ENCODE assay signal across 26 cellular contexts in the genomic region with DNA sequence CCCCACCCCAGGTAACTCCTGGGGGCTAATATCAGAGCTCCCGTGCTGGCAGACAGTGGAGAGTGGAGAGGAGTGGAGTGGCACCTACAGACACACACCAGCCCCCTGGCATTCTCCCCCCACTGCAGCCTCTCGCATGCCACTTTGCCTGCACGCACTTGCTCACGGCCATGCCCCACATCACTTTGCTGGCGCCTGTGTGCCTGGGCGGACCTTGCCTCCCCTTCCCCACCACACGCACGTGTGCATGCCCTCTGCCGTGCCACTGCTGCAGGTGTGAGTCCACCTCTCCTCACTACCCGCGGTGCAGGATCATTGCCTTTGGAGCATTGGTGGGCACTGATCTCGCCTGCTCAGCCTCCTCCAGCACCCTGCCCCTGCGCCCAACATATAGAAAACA.
"Had no signal": no experiment of that assay in that cellular context is flagged by ENCODE, and none has a peak within 500 bp of the region (broad histone marks: within the 10 kb centered on the region; RNA-seq: fewer than 3 reads in every experiment).

No MANE protein-coding gene starts in this region.

- H3K36me3 ChIP-seq: colonic mucosa, esophagus squamous epithelium, gastroesophageal sphincter had no signal

- ATAC-seq: activated T-cell treated with anti-CD3 and anti-CD28 coated beads, Interleukin-2, amount 50 U/mL, for 72 hours; body of pancreas had no signal

- H3K4me3 Mint-ChIP-seq: activated CD4-positive, alpha-beta memory T cell treated with anti-CD3 and anti-CD28 coated beads, Interleukin-2, amount 10 ng/mL, durations not matched to agents 7 days and 5 days; activated CD4-positive, alpha-beta T cell treated with anti-CD3 and anti-CD28 coated beads, Interleukin-2, amount 10 ng/mL, durations not matched to agents 7 days and 5 days; activated naive CD8-positive, alpha-beta T cell; activated T-cell treated with anti-CD3 and anti-CD28 coated beads, Interleukin-2, amount 50 U/mL, for 24 hours; activated T-cell treated with anti-CD3 and anti-CD28 coated beads, Interleukin-2, amount 50 U/mL, for 72 hours had no signal

- H3K9me3 Mint-ChIP-seq: activated CD4-positive, alpha-beta memory T cell treated with anti-CD3 and anti-CD28 coated beads, Interleukin-2, amount 10 ng/mL, durations not matched to agents 7 days and 5 days; activated CD4-positive, alpha-beta T cell treated with anti-CD3 and anti-CD28 coated beads, Interleukin-2, amount 10 ng/mL, durations not matched to agents 7 days and 5 days had no signal

- H3K27me3 ChIP-seq: body of pancreas, colonic mucosa, esophagus squamous epithelium, gastroesophageal sphincter had no signal

- H3K4me3 ChIP-seq: body of pancreas, colonic mucosa, esophagus squamous epithelium, gastroesophageal sphincter had no signal

- H3K36me3 Mint-ChIP-seq: activated naive CD8-positive, alpha-beta T cell had no signal

- H3K27ac ChIP-seq: body of pancreas, colonic mucosa, epithelial cell of prostate, esophagus squamous epithelium, gastroesophageal sphincter had no signal

- H3K4me1 ChIP-seq: colonic mucosa, esophagus squamous epithelium, gastroesophageal sphincter had no signal

- H3K9me3 ChIP-seq: body of pancreas, colonic mucosa, gastroesophageal sphincter had no signal

- H3K27ac Mint-ChIP-seq: activated CD4-positive, alpha-beta memory T cell treated with anti-CD3 and anti-CD28 coated beads, Interleukin-2, amount 10 ng/mL, durations not matched to agents 7 days and 5 days; activated CD4-positive, alpha-beta T cell treated with anti-CD3 and anti-CD28 coated beads, Interleukin-2, amount 10 ng/mL, durations not matched to agents 7 days and 5 days; activated naive CD8-positive, alpha-beta T cell; activated T-cell treated with anti-CD3 and anti-CD28 coated beads, Interleukin-2, amount 50 U/mL, for 24 hours; activated T-cell treated with anti-CD3 and anti-CD28 coated beads, Interleukin-2, amount 50 U/mL, for 72 hours had no signal

- H3K4me1 Mint-ChIP-seq: activated CD4-positive, alpha-beta memory T cell treated with anti-CD3 and anti-CD28 coated beads, Interleukin-2, amount 10 ng/mL, durations not matched to agents 7 days and 5 days; activated CD4-positive, alpha-beta T cell treated with anti-CD3 and anti-CD28 coated beads, Interleukin-2, amount 10 ng/mL, durations not matched to agents 7 days and 5 days had no signal

- DNase-seq: activated CD4-positive, alpha-beta memory T cell treated with anti-CD3 and anti-CD28 coated beads, Interleukin-2, amount 10 ng/mL, durations not matched to agents 7 days and 5 days; activated CD4-positive, alpha-beta T cell treated with anti-CD3 and anti-CD28 coated beads for 1 hour; activated CD4-positive, alpha-beta T cell treated with anti-CD3 and anti-CD28 coated beads for 4 hours; activated CD4-positive, alpha-beta T cell treated with anti-CD3 and anti-CD28 coated beads, Interleukin-2, amount 10 ng/mL, durations not matched to agents 7 days and 5 days; activated CD4-positive, alpha-beta T cell treated with anti-CD3 and anti-CD28 coated beads, Interleukin-2, amount 50 U/mL, for 4 hours; activated CD4-positive, CD25-positive, alpha-beta regulatory T cell; activated CD8-positive, alpha-beta memory T cell treated with anti-CD3 and anti-CD28 coated beads, Interleukin-2, amount 50 U/mL, for 48 hours; activated gamma-delta T cell; activated naive CD4-positive, alpha-beta T cell; activated naive CD4-positive, alpha-beta T cell treated with anti-CD3 and anti-CD28 coated beads, Interleukin-2, amount 50 U/mL, for 16 hours; activated T-cell treated with anti-CD3 and anti-CD28 coated beads for 4 hours; activated T-cell treated with anti-CD3 and anti-CD28 coated beads, Interleukin-2, amount 50 U/mL, for 24 hours; activated T-cell treated with anti-CD3 and anti-CD28 coated beads, Interleukin-2, amount 50 U/mL, for 72 hours; amniotic stem cell; anterior cingulate cortex; body of pancreas; central memory CD4-positive, alpha-beta T cell; cerebellar nuclear complex; colonic mucosa; effector CD8-positive, alpha-beta T cell; esophagus squamous epithelium; foreskin melanocyte; T-helper 2 cell had no signal
